Comparison of ENCODE assay signal across 26 cellular contexts in genomic region chr16:72969812-72970211, GRCh38.
"Had no signal": no experiment of that assay in that cellular context is flagged by ENCODE, and none has a peak within 500 bp of the region (broad histone marks: within the 10 kb centered on the region; RNA-seq: fewer than 3 reads in every experiment).

No MANE protein-coding gene starts in this region.

- H3K36me3 Mint-ChIP-seq: activated CD4-positive, alpha-beta memory T cell treated with anti-CD3 and anti-CD28 coated beads for 36 hours; activated naive CD4-positive, alpha-beta T cell treated with anti-CD3 and anti-CD28 coated beads, Interleukin-2, amount 10 ng/mL, durations not matched to agents 7 days and 5 days; activated naive CD8-positive, alpha-beta T cell treated with anti-CD3 and anti-CD28 coated beads, Interleukin-2, amount 10 ng/mL, durations not matched to agents 7 days and 5 days; natural killer cell had no signal

- H3K27ac Mint-ChIP-seq: activated CD4-positive, alpha-beta memory T cell treated with anti-CD3 and anti-CD28 coated beads for 36 hours; activated CD4-positive, alpha-beta T cell treated with anti-CD3 and anti-CD28 coated beads, Interleukin-2, amount 10 ng/mL, durations not matched to agents 24 days and 14 days; activated naive CD4-positive, alpha-beta T cell treated with anti-CD3 and anti-CD28 coated beads, Interleukin-2, amount 10 ng/mL, durations not matched to agents 7 days and 5 days; activated naive CD8-positive, alpha-beta T cell treated with anti-CD3 and anti-CD28 coated beads, Interleukin-2, amount 10 ng/mL, durations not matched to agents 7 days and 5 days; activated T-helper 1 cell treated with anti-CD3 and anti-CD28 coated beads, Interleukin-12 subunit alpha, Interleukin-12 subunit beta, Interleukin-2, Interleukin-4 antibody, amounts not matched to agents 30 ng/mL and 10 ng/mL and 1 ng/mL, durations not matched to agents 14 hours and 24 hours and 36 hours; endodermal cell; natural killer cell had no signal

- H3K4me1 Mint-ChIP-seq: activated CD4-positive, alpha-beta T cell treated with anti-CD3 and anti-CD28 coated beads, Interleukin-2, amount 10 ng/mL, durations not matched to agents 24 days and 14 days; activated naive CD4-positive, alpha-beta T cell treated with anti-CD3 and anti-CD28 coated beads, Interleukin-2, amount 10 ng/mL, durations not matched to agents 7 days and 5 days; activated naive CD8-positive, alpha-beta T cell treated with anti-CD3 and anti-CD28 coated beads, Interleukin-2, amount 10 ng/mL, durations not matched to agents 7 days and 5 days had no signal

- H3K9me3 ChIP-seq: heart left ventricle, lower lobe of right lung, thoracic aorta had no signal

- FAIRE-seq: astrocyte had no signal

- H3K9me3 Mint-ChIP-seq: activated CD4-positive, alpha-beta memory T cell treated with anti-CD3 and anti-CD28 coated beads for 36 hours; activated naive CD8-positive, alpha-beta T cell treated with anti-CD3 and anti-CD28 coated beads, Interleukin-2, amount 10 ng/mL, durations not matched to agents 7 days and 5 days; activated T-helper 1 cell treated with anti-CD3 and anti-CD28 coated beads, Interleukin-12 subunit alpha, Interleukin-12 subunit beta, Interleukin-2, Interleukin-4 antibody, amounts not matched to agents 30 ng/mL and 10 ng/mL and 1 ng/mL, durations not matched to agents 14 hours and 24 hours and 36 hours; endodermal cell; natural killer cell had no signal

- ATAC-seq: esophagus mucosa; left lobe of liver; lower lobe of right lung; natural killer cell; stimulated activated naive CD8-positive, alpha-beta T cell treated with anti-CD3 and anti-CD28 coated beads, Interleukin-15, Interleukin-2, amounts not matched to agents 100 U/mL and 50 U/mL, for 24 hours had no signal

- H3K4me3 ChIP-seq: heart left ventricle, lower lobe of right lung, skin epidermis, thoracic aorta had no signal

- H3K4me3 Mint-ChIP-seq: activated CD4-positive, alpha-beta memory T cell treated with anti-CD3 and anti-CD28 coated beads for 36 hours; activated CD4-positive, alpha-beta T cell treated with anti-CD3 and anti-CD28 coated beads, Interleukin-2, amount 10 ng/mL, durations not matched to agents 24 days and 14 days; activated naive CD4-positive, alpha-beta T cell treated with anti-CD3 and anti-CD28 coated beads, Interleukin-2, amount 10 ng/mL, durations not matched to agents 7 days and 5 days; activated naive CD8-positive, alpha-beta T cell treated with anti-CD3 and anti-CD28 coated beads, Interleukin-2, amount 10 ng/mL, durations not matched to agents 7 days and 5 days; activated T-helper 1 cell treated with anti-CD3 and anti-CD28 coated beads, Interleukin-12 subunit alpha, Interleukin-12 subunit beta, Interleukin-2, Interleukin-4 antibody, amounts not matched to agents 30 ng/mL and 10 ng/mL and 1 ng/mL, durations not matched to agents 14 hours and 24 hours and 36 hours; endodermal cell; natural killer cell had no signal

- H3K36me3 ChIP-seq: heart left ventricle, lower lobe of right lung, thoracic aorta had no signal

- H3K27ac ChIP-seq: heart left ventricle, lower lobe of right lung, skin epidermis, thoracic aorta had no signal

- DNase-seq: activated CD4-positive, alpha-beta memory T cell treated with anti-CD3 and anti-CD28 coated beads for 36 hours; activated CD4-positive, alpha-beta T cell treated with anti-CD3 and anti-CD28 coated beads, Interleukin-2, amount 10 ng/mL, durations not matched to agents 24 days and 14 days; activated CD4-positive, CD25-positive, alpha-beta regulatory T cell treated with anti-CD3 and anti-CD28 coated beads, Interleukin-2, amount 50 U/mL, for 72 hours; activated CD8-positive, alpha-beta memory T cell treated with anti-CD3 and anti-CD28 coated beads, Interleukin-2, amount 50 U/mL, for 4 hours; activated effector memory CD4-positive, alpha-beta T cell treated with anti-CD3 and anti-CD28 coated beads, Interleukin-2, amount 50 U/mL, for 16 hours; activated naive CD4-positive, alpha-beta T cell treated with anti-CD3 and anti-CD28 coated beads, Interleukin-2, amount 10 ng/mL, durations not matched to agents 7 days and 5 days; activated naive CD8-positive, alpha-beta T cell treated with anti-CD3 and anti-CD28 coated beads, Interleukin-2, amount 10 ng/mL, durations not matched to agents 7 days and 5 days; activated T-cell treated with anti-CD3 and anti-CD28 coated beads, Interleukin-2, amount 50 U/mL, for 1 hour; caudate nucleus; endodermal cell; foreskin fibroblast; heart left ventricle; lower lobe of right lung; mesenchymal stem cell; natural killer cell; right cardiac atrium; stimulated activated CD4-positive, alpha-beta T cell treated with anti-CD3 and anti-CD28 coated beads, Interleukin-12 subunit alpha, Interleukin-12 subunit beta, amount 100 ng/mL, for 4 hours; stimulated activated CD4-positive, alpha-beta T cell treated with anti-CD3 and anti-CD28 coated beads, Interleukin-4, amount 100 ng/mL, for 1 hour; stimulated activated naive CD8-positive, alpha-beta T cell treated with anti-CD3 and anti-CD28 coated beads, Interleukin-15, Interleukin-2, amounts not matched to agents 100 U/mL and 50 U/mL, for 24 hours; T-helper 2 cell had no signal

- H3K27me3 ChIP-seq: heart left ventricle had no signal

- H3K27me3 Mint-ChIP-seq: activated CD4-positive, alpha-beta memory T cell treated with anti-CD3 and anti-CD28 coated beads for 36 hours; activated CD4-positive, alpha-beta T cell treated with anti-CD3 and anti-CD28 coated beads, Interleukin-2, amount 10 ng/mL, durations not matched to agents 24 days and 14 days had no signal
